8 cellular contexts compared by ENCODE assay signal in the genomic region with DNA sequence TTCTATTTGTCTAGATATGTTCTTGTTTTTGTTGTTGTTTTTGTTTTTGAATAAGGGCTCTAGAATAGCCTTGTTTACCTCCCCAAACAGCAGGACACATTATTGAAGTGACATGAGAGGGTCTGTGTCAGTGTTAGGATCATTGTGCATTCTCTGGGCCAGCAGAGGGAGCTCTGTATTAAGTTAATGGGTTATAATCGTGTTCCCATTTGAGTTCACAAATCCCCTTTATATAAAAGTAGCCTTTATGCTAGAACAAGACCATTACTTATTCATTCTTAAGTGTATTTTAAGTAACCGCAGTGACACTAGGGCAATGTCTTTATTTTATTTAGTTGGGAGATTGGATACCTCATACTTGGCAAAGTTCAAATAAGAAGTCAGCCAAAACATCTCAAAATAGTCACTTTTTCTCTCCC. TPM values are rescaled to one million over a fixed set of nuclear protein-coding genes. Genes with fewer than 3 reads are reported as not detected.
A peak's percentile ranks its signal among the peaks of the same experiment; 100 is the strongest.
DNase-seq lines count a peak whose midpoint lies in the region; ATAC-seq, FAIRE-seq and TF ChIP-seq lines count a peak whose summit lies in the region.

No MANE protein-coding gene starts in this region.

- TF ChIP-seq CTCF in GM12873 (IDR thresholded peaks at IDR 0.05; ENCODE audit: insufficient read depth, low read depth, low read length, missing control alignments), result peak; percentile 70
- TF ChIP-seq CTCF in mesothelial cell of epicardium (IDR thresholded peaks at IDR 0.05; ENCODE audit: unreplicated experiment), result peak; percentile 15

- H3K36me3 Mint-ChIP-seq in effector memory CD8-positive, alpha-beta T cell (ENCODE audit: insufficient read depth), result peaks cover 84% of the 10 kb centered on the region
- H3K36me3 Mint-ChIP-seq in mesothelial cell of epicardium, result peaks cover 21% of the 10 kb centered on the region

- peak overlapping the region; percentile 26 to 72 for H3K27ac Mint-ChIP-seq in effector memory CD8-positive, alpha-beta T cell
- H3K27ac Mint-ChIP-seq in mesothelial cell of epicardium, result no peak overlapping the region

- no peaks in the 10 kb centered on the region for H3K9me3 Mint-ChIP-seq in effector memory CD8-positive, alpha-beta T cell
- no peaks in the 10 kb centered on the region for H3K9me3 Mint-ChIP-seq in mesothelial cell of epicardium

- DNase-seq in NCI-H2171 (lab: John Stamatoyannopoulos, UW) (peak; percentile 41), mesothelial cell of epicardium (ENCODE audit: low spot score in 2 of 2, unreplicated experiment in 2 of 2) (peak in 1 of 2 experiments; percentile 44)
- peak; percentile 51 to 65 for DNase-seq in activated CD4-positive, alpha-beta T cell treated with anti-CD3 and anti-CD28 coated beads for 4 hours
- peak; percentile 34 to 47 (median 42) for DNase-seq in effector memory CD8-positive, alpha-beta T cell
- DNase-seq in stimulated activated naive CD4-positive, alpha-beta T cell (lab: John Stamatoyannopoulos, UW), result peak in 4 of 6 experiments; percentile 33 to 35 (median 35)

- peak overlapping the region in 1 of 2 donors; percentile 3 for H3K4me3 Mint-ChIP-seq in effector memory CD8-positive, alpha-beta T cell
- H3K4me3 Mint-ChIP-seq in mesothelial cell of epicardium, result no peak overlapping the region

- peaks cover 42 to 60% of the 10 kb centered on the region in 2 donors for H3K4me1 Mint-ChIP-seq in effector memory CD8-positive, alpha-beta T cell (ENCODE audit: low read depth in 2 of 2)
- peaks cover 19% of the 10 kb centered on the region for H3K4me1 Mint-ChIP-seq in mesothelial cell of epicardium

- peak; percentile 92 for ATAC-seq in effector memory CD8-positive, alpha-beta T cell (replicated peaks)
- ATAC-seq in HG03342 (IDR thresholded peaks at IDR 0.05; ENCODE audit: unreplicated experiment), result no peak

- H3K27me3 Mint-ChIP-seq in effector memory CD8-positive, alpha-beta T cell, result no peaks in the 10 kb centered on the region
- no peaks in the 10 kb centered on the region for H3K27me3 Mint-ChIP-seq in mesothelial cell of epicardium (ENCODE audit: low read depth)

- FAIRE-seq in A204.1 (lab: Jason Lieb, UNC), result peak; percentile 88

RNA-seq across cellular contexts. Expression of a gene that starts 44.8 kb away (rescaled TPM):
- total RNA-seq in mesothelial cell of epicardium, result 29.9 to 31.7 TPM (median 31.3 TPM) in 3 replicates

RNA-seq across cellular contexts. Expression of a gene that starts 50.9 kb away (rescaled TPM):
- 43.7 to 47.3 TPM (median 45.6 TPM) in 3 replicates for total RNA-seq in mesothelial cell of epicardium
